Comparison of ENCODE assay signal across 15 cellular contexts in genomic region chr19:31534786-31535185, GRCh38.
DNase-seq lines count a peak whose midpoint lies in the region; ATAC-seq and TF ChIP-seq lines count a peak whose summit lies in the region.
"Had no signal": no experiment of that assay in that cellular context is flagged by ENCODE, and none has a peak within 500 bp of the region (broad histone marks: within the 10 kb centered on the region; RNA-seq: fewer than 3 reads in every experiment).

No MANE protein-coding gene starts in this region.

- no peaks in the 10 kb centered on the region for H3K27me3 ChIP-seq in CD4-positive, alpha-beta memory T cell (ENCODE audit: insufficient read depth, low read length)
- peaks cover 0 to 4% (median 0%) of the 10 kb centered on the region in 7 donors for H3K27me3 ChIP-seq in spleen (replicated peaks in 1 of 7)
- H3K27me3 ChIP-seq: BE2C had no signal

- H3K4me1 Mint-ChIP-seq in osteocyte (ENCODE audit: unreplicated experiment) = no peaks in the 10 kb centered on the region
- no peaks in the 10 kb centered on the region for H3K4me1 Mint-ChIP-seq in CD4-positive, alpha-beta memory T cell

- H3K9me3 ChIP-seq in CD4-positive, alpha-beta memory T cell (ENCODE audit: control insufficient read depth in 1 of 2, low read length in 2 of 2) = no peaks in the 10 kb centered on the region
- H3K9me3 ChIP-seq in spleen = peaks cover 0 to 23% (median 14%) of the 10 kb centered on the region in 8 donors
- H3K9me3 ChIP-seq: BE2C, Caco-2 had no signal

- CTCF ChIA-PET in CD4-positive, alpha-beta memory T cell (lab: Charles Lee; ENCODE audit: partially characterized antibody) = no interaction called here

- no peak overlapping the region for H3K4me3 Mint-ChIP-seq in osteocyte (ENCODE audit: unreplicated experiment)
- H3K4me3 Mint-ChIP-seq in CD4-positive, alpha-beta memory T cell = no peak overlapping the region
- H3K4me3 Mint-ChIP-seq: CD8-positive, alpha-beta T cell had no signal

- no peak for TF ChIP-seq POLR2A in spleen (IDR thresholded peaks at IDR 0.05)

- H3K4me3 ChIP-seq in coronary artery (no peak overlapping the region), spleen (no peak overlapping the region)
- H3K4me3 ChIP-seq in CD4-positive, alpha-beta memory T cell (ENCODE audit: low read length in 2 of 2) = no peak overlapping the region
- H3K4me3 ChIP-seq: GM12878, GM23248 had no signal

- no peaks in the 10 kb centered on the region for H3K36me3 Mint-ChIP-seq in osteocyte (ENCODE audit: unreplicated experiment)
- no peaks in the 10 kb centered on the region for H3K36me3 Mint-ChIP-seq in CD4-positive, alpha-beta memory T cell
- H3K36me3 Mint-ChIP-seq: CD8-positive, alpha-beta T cell had no signal

- DNase-seq in D341Med (ENCODE audit: low spot score) (peak; percentile 9), coronary artery (ENCODE audit: low spot score) (peak; percentile 21), left lobe of liver (ENCODE audit: low spot score) (peak; percentile 11), osteocyte (ENCODE audit: extremely low spot score, unreplicated experiment) (peak; percentile 63), spleen (no peak)
- no peak for DNase-seq in CD4-positive, alpha-beta memory T cell
- DNase-seq: BE2C; Caco-2; CD8-positive, alpha-beta T cell; DMS53; GM23248; H7 had no signal

- 88 to 98% (median 94%) methylated on average over 9 of the region's 9 CpGs for WGBS in spleen, 5 donors

- ATAC-seq in left lobe of liver (no peak), GM18870 (IDR thresholded peaks at IDR 0.05; ENCODE audit: unreplicated experiment) (no peak)
- ATAC-seq: CD8-positive, alpha-beta T cell; GM12878 had no signal

- H3K9me3 Mint-ChIP-seq in osteocyte (ENCODE audit: unreplicated experiment) = peaks cover 17% of the 10 kb centered on the region
- H3K9me3 Mint-ChIP-seq in CD4-positive, alpha-beta memory T cell = peaks cover 0 to 12% (median 3%) of the 10 kb centered on the region in 8 donors

- H3K4me1 ChIP-seq in CD4-positive, alpha-beta memory T cell (ENCODE audit: insufficient read depth, low read length) = no peaks in the 10 kb centered on the region
- H3K4me1 ChIP-seq in spleen = no peaks in the 10 kb centered on the region
- H3K4me1 ChIP-seq: BE2C, Caco-2 had no signal

- POLR2A ChIA-PET in CD4-positive, alpha-beta memory T cell (lab: Charles Lee; ENCODE audit: partially characterized antibody) = no interaction called here

- H3K27me3 Mint-ChIP-seq in osteocyte (ENCODE audit: unreplicated experiment) = no peaks in the 10 kb centered on the region
- H3K27me3 Mint-ChIP-seq in CD4-positive, alpha-beta memory T cell = peaks cover 2 to 5% of the 10 kb centered on the region in 2 donors

- no peaks in the 10 kb centered on the region for H3K36me3 ChIP-seq in CD4-positive, alpha-beta memory T cell (ENCODE audit: insufficient read depth, low read length)
- H3K36me3 ChIP-seq in spleen = no peaks in the 10 kb centered on the region
- H3K36me3 ChIP-seq: BE2C had no signal

- TF ChIP-seq CTCF in coronary artery (IDR thresholded peaks at IDR 0.05) (no peak), osteocyte (IDR thresholded peaks at IDR 0.05) (no peak), spleen (IDR thresholded peaks at IDR 0.05 in 8 of 11, conservative IDR thresholded peaks at IDR 0.05 in 3 of 11) (no peak)

- intact Hi-C loops in CD4-positive, alpha-beta memory T cell (cut with micrococcal nuclease) = no loop called here
- intact Hi-C loops in spleen (cut with DNase I; ENCODE audit: low total_unique reads) = no loop called here

- H3K27ac ChIP-seq in coronary artery = no peak overlapping the region
- no peak overlapping the region for H3K27ac ChIP-seq in CD4-positive, alpha-beta memory T cell (ENCODE audit: low read depth, low read length)
- no peak overlapping the region for H3K27ac ChIP-seq in spleen
- H3K27ac ChIP-seq: C4-2B, GM23248 had no signal

- no peak overlapping the region for H3K27ac Mint-ChIP-seq in osteocyte (ENCODE audit: unreplicated experiment)
- no peak overlapping the region for H3K27ac Mint-ChIP-seq in CD4-positive, alpha-beta memory T cell
- H3K27ac Mint-ChIP-seq: CD8-positive, alpha-beta T cell had no signal

Comparison
In these comparisons a context has a peak if more than half of its experiments do, and no peak if none do; other contexts are left out.
1. DNase-seq: peak in D341Med (single experiment), coronary artery (single experiment), left lobe of liver (single experiment) and osteocyte (single experiment); none in CD4-positive, alpha-beta memory T cell (0 of 5) and spleen (single experiment).